In the genomic region with DNA sequence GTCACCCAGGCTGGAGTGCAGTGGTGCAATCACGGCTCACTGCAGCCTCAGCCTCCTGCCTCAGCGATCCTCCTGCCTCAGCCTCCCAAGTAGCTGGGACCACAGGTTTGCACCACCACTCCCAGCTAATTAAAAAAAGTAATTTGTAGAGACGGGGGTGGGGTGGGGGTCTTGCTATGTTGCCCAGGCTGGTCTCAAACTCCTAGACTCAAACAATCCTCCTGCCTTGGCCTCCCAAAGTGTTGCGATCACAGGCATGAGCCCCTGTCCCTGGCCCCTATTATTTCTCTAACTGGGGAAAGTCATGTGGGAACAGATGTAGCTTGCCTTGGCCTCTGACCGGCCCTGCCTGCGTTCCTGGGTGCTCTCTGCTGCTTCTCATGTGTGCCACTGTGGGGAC, we compare ENCODE assay signal across 17 cellular contexts. TPM values are rescaled to one million over a fixed set of nuclear protein-coding genes. Genes with fewer than 3 reads are reported as not detected.
A peak's percentile ranks its signal among the peaks of the same experiment; 100 is the strongest.
DNase-seq lines count a peak whose midpoint lies in the region; ATAC-seq, FAIRE-seq and TF ChIP-seq lines count a peak whose summit lies in the region.
"Had no signal": no experiment of that assay in that cellular context is flagged by ENCODE, and none has a peak within 500 bp of the region (broad histone marks: within the 10 kb centered on the region; RNA-seq: fewer than 3 reads in every experiment).

No MANE protein-coding gene starts in this region.

- no peaks in the 10 kb centered on the region for H3K9me3 ChIP-seq in HepG2 (ENCODE audit: low read length)
- H3K9me3 ChIP-seq in right lobe of liver = no peaks in the 10 kb centered on the region
- H3K9me3 ChIP-seq: BLaER1 had no signal

- in situ Hi-C loops in HepG2 (cut with HindIII; ENCODE audit: extremely low pct_ligation_motif_present, low pct_unique_long_range_greater_than_20kb) = no loop called here

- TF ChIP-seq POLR2A in HepG2 (IDR thresholded peaks at IDR 0.05; ENCODE audit: insufficient read depth in 1 of 2, low read depth in 2 of 2, low read length in 2 of 2) (no peak), right lobe of liver (IDR thresholded peaks at IDR 0.05) (no peak)

- H3K4me3 ChIP-seq in HepG2 (replicated peaks in 1 of 3; ENCODE audit: insufficient read depth in 1 of 3, low read depth in 2 of 3, low read length in 3 of 3) (no peak overlapping the region), right lobe of liver (no peak overlapping the region)
- H3K4me3 ChIP-seq: BLaER1, GM12878, GM23338 had no signal

- POLR2A ChIA-PET in HepG2 (lab: Yijun Ruan, JAX) = interaction anchor here (1.0 kb wide), 1 partner anchor 68 kb away, joined by 3 read pairs; no protein-coding TSS in a partner anchor

- DNase-seq in HepG2 (ENCODE audit: low spot score) (no peak), right lobe of liver (no peak), endothelial cell (ENCODE audit: low spot score) (no peak), neural crest cell (ENCODE audit: low read depth, low spot score) (no peak), type B pancreatic cell (ENCODE audit: extremely low spot score, unreplicated experiment) (no peak), NCI-H69 (lab: John Stamatoyannopoulos, UW) (no peak)
- DNase-seq in stimulated activated CD4-positive, alpha-beta T cell treated with anti-CD3 and anti-CD28 coated beads, Interleukin-1b, Interleukin-23, amount 100 ng/mL, for 48 hours = no peak
- DNase-seq in activated naive CD4-positive, alpha-beta T cell treated with anti-CD3 and anti-CD28 coated beads for 36 hours = no peak
- DNase-seq: Calu3; CD4-positive, CD25-positive, alpha-beta regulatory T cell; DMS79; H7 had no signal

- TF ChIP-seq EP300 in HepG2 (IDR thresholded peaks at IDR 0.05; ENCODE audit: low read depth in 2 of 2, low read length in 2 of 2) (no peak), HepG2 (CRISPR knock-in tag; IDR thresholded peaks at IDR 0.05; ENCODE audit: borderline replicate concordance) (no peak)

- no peak overlapping the region for H3K27ac ChIP-seq in HepG2 (ENCODE audit: extremely low read length, insufficient read depth, low read length)
- no peak overlapping the region for H3K27ac ChIP-seq in right lobe of liver
- H3K27ac ChIP-seq: 22Rv1, BLaER1 had no signal

- 93% methylated on average over 6 of the region's 6 CpGs for WGBS in HepG2 (ENCODE audit: low lambda C conversion rate)
- 100% methylated on average over 1 of the region's 6 CpGs for WGBS in right lobe of liver (ENCODE audit: insufficient coverage, low coverage, low lambda C conversion rate, missing lambda C conversion rate)

- no peak overlapping the region for H3K9ac ChIP-seq in HepG2 (ENCODE audit: insufficient read depth, low read depth, low read length)
- H3K9ac ChIP-seq: BLaER1 had no signal

- H3K79me2 ChIP-seq in HepG2 (ENCODE audit: insufficient read depth, low read length) = no peaks in the 10 kb centered on the region

- TF ChIP-seq RAD21 in HepG2 (CRISPR knock-in tag; IDR thresholded peaks at IDR 0.05) = no peak

- H3K27me3 Mint-ChIP-seq in endothelial cell (ENCODE audit: unreplicated experiment) (peaks cover 19% of the 10 kb centered on the region), neural crest cell (ENCODE audit: low read depth) (peaks cover 6% of the 10 kb centered on the region), type B pancreatic cell (no peaks in the 10 kb centered on the region)
- H3K27me3 Mint-ChIP-seq in activated naive CD4-positive, alpha-beta T cell treated with anti-CD3 and anti-CD28 coated beads for 36 hours (ENCODE audit: low read depth) = peaks cover 2% of the 10 kb centered on the region

- intact Hi-C loops in HepG2 (cut with micrococcal nuclease; ENCODE audit: unreplicated experiment) (no loop called here), right lobe of liver (cut with DNase I) (no loop called here)
- intact Hi-C loops in activated naive CD4-positive, alpha-beta T cell treated with anti-CD3 and anti-CD28 coated beads for 36 hours (cut with micrococcal nuclease) = no loop called here

- TF ChIP-seq CTCF in HepG2 (CRISPR knock-in tag; IDR thresholded peaks at IDR 0.05) = no peak
- TF ChIP-seq CTCF in right lobe of liver (IDR thresholded peaks at IDR 0.05) = no peak
- no peak for TF ChIP-seq CTCF in endothelial cell (IDR thresholded peaks at IDR 0.05; ENCODE audit: unreplicated experiment)
- no peak for TF ChIP-seq CTCF in neural crest cell (conservative IDR thresholded peaks at IDR 0.05)
- no peak for TF ChIP-seq CTCF in type B pancreatic cell (conservative IDR thresholded peaks at IDR 0.05)

- FAIRE-seq in HepG2 (lab: Jason Lieb, UNC) = no peak
- FAIRE-seq: GM12878, GM18507 had no signal

- H4K20me1 ChIP-seq in HepG2 (ENCODE audit: insufficient read depth, low read length) = no peaks in the 10 kb centered on the region

- H3K4me3 Mint-ChIP-seq in endothelial cell (ENCODE audit: unreplicated experiment) (peak overlapping the region; percentile 47), neural crest cell (peak overlapping the region; percentile 47), type B pancreatic cell (no peak overlapping the region)
- no peak overlapping the region for H3K4me3 Mint-ChIP-seq in activated naive CD4-positive, alpha-beta T cell treated with anti-CD3 and anti-CD28 coated beads for 36 hours
- H3K4me3 Mint-ChIP-seq: CD4-positive, CD25-positive, alpha-beta regulatory T cell; GM23338 had no signal

- H3K36me3 Mint-ChIP-seq in endothelial cell (ENCODE audit: low read depth, unreplicated experiment) (peaks cover 19% of the 10 kb centered on the region), neural crest cell (ENCODE audit: low read depth) (peaks cover 9% of the 10 kb centered on the region), type B pancreatic cell (peaks cover 3% of the 10 kb centered on the region)
- no peaks in the 10 kb centered on the region for H3K36me3 Mint-ChIP-seq in activated naive CD4-positive, alpha-beta T cell treated with anti-CD3 and anti-CD28 coated beads for 36 hours (ENCODE audit: low read depth)
- H3K36me3 Mint-ChIP-seq: CD4-positive, CD25-positive, alpha-beta regulatory T cell had no signal

- H3K4me2 ChIP-seq in HepG2 (ENCODE audit: low read depth, low read length) = no peak overlapping the region
- H3K4me2 ChIP-seq: BLaER1, GM23338 had no signal

- H3K36me3 ChIP-seq in HepG2 (replicated peaks in 1 of 2; ENCODE audit: control insufficient read depth in 1 of 2, insufficient read depth in 2 of 2, low read length in 2 of 2) (peaks cover 5 to 14% of the 10 kb centered on the region in 2 experiments; a peak in 2 of 5 replicates), right lobe of liver (no peaks in the 10 kb centered on the region)

- H3K27me3 ChIP-seq in HepG2 (ENCODE audit: control insufficient read depth in 1 of 2, insufficient read depth in 2 of 2, low read length in 2 of 2) (no peaks in the 10 kb centered on the region), right lobe of liver (no peaks in the 10 kb centered on the region)
- H3K27me3 ChIP-seq: BLaER1 had no signal

- no peak for ATAC-seq in HepG2
- no peak for ATAC-seq in right lobe of liver
- ATAC-seq: GM12878, GM23338 had no signal

- H3K4me1 ChIP-seq in HepG2 (ENCODE audit: insufficient read depth, low read length) = no peaks in the 10 kb centered on the region
- no peaks in the 10 kb centered on the region for H3K4me1 ChIP-seq in right lobe of liver

- H3K4me1 Mint-ChIP-seq in endothelial cell (ENCODE audit: unreplicated experiment) (peaks cover 30% of the 10 kb centered on the region), neural crest cell (peaks cover 10% of the 10 kb centered on the region), type B pancreatic cell (ENCODE audit: unreplicated experiment) (peaks cover 6% of the 10 kb centered on the region)
- H3K4me1 Mint-ChIP-seq in activated naive CD4-positive, alpha-beta T cell treated with anti-CD3 and anti-CD28 coated beads for 36 hours (ENCODE audit: low read depth) = no peaks in the 10 kb centered on the region
- H3K4me1 Mint-ChIP-seq: CD4-positive, CD25-positive, alpha-beta regulatory T cell had no signal

- H3K9me3 Mint-ChIP-seq in endothelial cell (ENCODE audit: unreplicated experiment) (no peaks in the 10 kb centered on the region), neural crest cell (no peaks in the 10 kb centered on the region), type B pancreatic cell (no peaks in the 10 kb centered on the region)
- H3K9me3 Mint-ChIP-seq in activated naive CD4-positive, alpha-beta T cell treated with anti-CD3 and anti-CD28 coated beads for 36 hours = no peaks in the 10 kb centered on the region
- H3K9me3 Mint-ChIP-seq: CD4-positive, CD25-positive, alpha-beta regulatory T cell; GM23338 had no signal

- no peak overlapping the region for H2AFZ ChIP-seq in HepG2 (ENCODE audit: low read length)
- H2AFZ ChIP-seq: GM23338 had no signal

- BruUV-seq in HepG2 (replicated peaks; lab: Mats Ljungman, UMichigan) = no TSS peak

- H3K27ac Mint-ChIP-seq in endothelial cell (ENCODE audit: unreplicated experiment) (peak overlapping the region; percentile 80), neural crest cell (ENCODE audit: unreplicated experiment) (no peak overlapping the region), type B pancreatic cell (peak overlapping the region; percentile 39)
- no peak overlapping the region for H3K27ac Mint-ChIP-seq in activated naive CD4-positive, alpha-beta T cell treated with anti-CD3 and anti-CD28 coated beads for 36 hours
- H3K27ac Mint-ChIP-seq: CD4-positive, CD25-positive, alpha-beta regulatory T cell; GM23338 had no signal

- CTCF ChIA-PET in HepG2 (lab: Yijun Ruan, JAX; ENCODE audit: low intra/inter-chr PET ratio, low total read pairs) = no interaction called here
- CTCF ChIA-PET in activated naive CD4-positive, alpha-beta T cell treated with anti-CD3 and anti-CD28 coated beads for 36 hours (lab: Charles Lee) = no interaction called here

RNA-seq across cellular contexts. Expression of a gene that starts 10.1 kb away (rescaled TPM):
- total RNA-seq in HepG2 (2016; rRNA removed; fragmentation: Illumina TruSeq; extraction: Trizol) (35.5 and 44.0 TPM in 2 replicates), right lobe of liver (10 to 100 TPM in 5 of 6 experiments, 1 to 10 TPM in 1; 9.1 to 26.2 (median 11.9) TPM), endothelial cell (ENCODE audit: unreplicated experiment) (1,785 TPM), neural crest cell (398 and 416 TPM in 2 replicates), type B pancreatic cell (ENCODE audit: low replicate concordance) (25.3 and 223 TPM in 2 replicates)
- total RNA-seq in HepG2 (2016; cell fraction: cytosol; rRNA removed; fragmentation: Illumina TruSeq; extraction: Trizol; ENCODE audit: low read depth) = 6.4 and 7.4 TPM in 2 replicates
- 32.0 and 43.8 TPM in 2 replicates for total RNA-seq in HepG2 (2016; cell fraction: insoluble cytoplasmic fraction; rRNA removed; fragmentation: Illumina TruSeq; extraction: Trizol)
- 20.9 and 22.0 TPM in 2 replicates for total RNA-seq in HepG2 (2016; cell fraction: membrane; rRNA removed; fragmentation: Illumina TruSeq; extraction: Trizol)
- 21.3 and 24.5 TPM in 2 replicates for total RNA-seq in HepG2 (2016; cell fraction: nucleus; rRNA removed; fragmentation: Illumina TruSeq; extraction: Trizol)
- polyA plus RNA-seq in HepG2 (2011; rRNA removed) = 21.2 and 29.0 TPM in 2 replicates
- 21.0 and 36.3 TPM in 2 replicates for polyA plus RNA-seq in HepG2 (2011; cell fraction: cytosol; rRNA removed)
- 41.0 and 50.2 TPM in 2 replicates for polyA plus RNA-seq in HepG2 (2011; cell fraction: nucleus; rRNA removed)
- polyA plus RNA-seq in HepG2 (2012) = 7.3 and 18.5 TPM in 2 replicates
- polyA plus RNA-seq in HepG2 (2016; cell fraction: cytosol; fragmentation: Illumina TruSeq; extraction: Trizol; ENCODE audit: low read depth) = 10.2 and 10.8 TPM in 2 replicates
- 58.7 and 73.9 TPM in 2 replicates for polyA plus RNA-seq in HepG2 (2016; cell fraction: insoluble cytoplasmic fraction; fragmentation: Illumina TruSeq; extraction: Trizol; ENCODE audit: low read depth)
- 22.3 and 24.1 TPM in 2 replicates for polyA plus RNA-seq in HepG2 (2016; cell fraction: membrane; fragmentation: Illumina TruSeq; extraction: Trizol; ENCODE audit: low read depth)
- polyA plus RNA-seq in HepG2 (2016; cell fraction: nucleus; fragmentation: Illumina TruSeq; extraction: Trizol; ENCODE audit: insufficient read depth, low read depth) = 53.5 and 58.8 TPM in 2 replicates
- 66.5 and 90.1 TPM in 2 replicates for polyA minus RNA-seq in HepG2 (2011; rRNA and poly(A)+ RNA removed; ENCODE audit: low replicate concordance)
- 43.7 and 53.5 TPM in 2 replicates for polyA minus RNA-seq in HepG2 (2011; cell fraction: cytosol; rRNA and poly(A)+ RNA removed)
- polyA minus RNA-seq in HepG2 (2011; cell fraction: nucleus; rRNA and poly(A)+ RNA removed) = 12.7 and 16.4 TPM in 2 replicates
- total RNA-seq in activated naive CD4-positive, alpha-beta T cell treated with anti-CD3 and anti-CD28 coated beads for 36 hours = 10 to 100 TPM; 17.9 to 18.4 TPM

Comparison
In these comparisons a context has a peak if more than half of its experiments do, and no peak if none do; other contexts are left out.
1. H3K27ac Mint-ChIP-seq: peak in endothelial cell (single experiment) and type B pancreatic cell (single experiment); none in neural crest cell (single experiment) and activated naive CD4-positive, alpha-beta T cell treated with anti-CD3 and anti-CD28 coated beads for 36 hours (single experiment).
2. H3K4me3 Mint-ChIP-seq: peak in endothelial cell (single experiment) and neural crest cell (single experiment); none in type B pancreatic cell (single experiment) and activated naive CD4-positive, alpha-beta T cell treated with anti-CD3 and anti-CD28 coated beads for 36 hours (single experiment).